ENCODE assay signal across 1 cellular context in the genomic region with DNA sequence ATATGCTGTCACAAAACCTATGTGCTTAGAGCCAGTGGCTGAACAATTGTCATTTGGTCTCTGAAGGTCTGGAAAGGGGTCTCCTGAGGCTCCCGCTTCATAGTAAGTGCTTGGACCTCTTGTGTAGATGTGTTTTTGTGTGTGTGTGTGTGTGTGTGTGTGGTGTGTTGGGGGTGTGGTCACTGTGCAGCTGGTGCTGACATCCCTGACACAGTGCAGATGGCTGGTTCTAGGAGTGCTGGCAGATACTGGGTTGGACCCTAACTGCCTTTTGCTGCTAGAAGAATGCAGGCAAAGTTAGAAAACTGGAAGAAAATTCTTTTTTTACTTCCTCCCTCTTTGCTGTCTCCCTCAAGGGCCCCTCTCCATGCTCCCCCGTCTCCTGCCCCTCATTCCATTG.
TF ChIP-seq lines count a peak whose summit lies in the region.

No MANE protein-coding gene starts in this region.

TF ChIP-seq in H1, 55 proteins besides CTCF, POLR2A, EP300 and RAD21 (continued from another document):
- TF ChIP-seq NANOG (IDR thresholded peaks at IDR 0.05; ENCODE audit: insufficient read depth, low read depth, low read length, poor library complexity, severe bottlenecking), result no peak
- TF ChIP-seq, protein P1, sequence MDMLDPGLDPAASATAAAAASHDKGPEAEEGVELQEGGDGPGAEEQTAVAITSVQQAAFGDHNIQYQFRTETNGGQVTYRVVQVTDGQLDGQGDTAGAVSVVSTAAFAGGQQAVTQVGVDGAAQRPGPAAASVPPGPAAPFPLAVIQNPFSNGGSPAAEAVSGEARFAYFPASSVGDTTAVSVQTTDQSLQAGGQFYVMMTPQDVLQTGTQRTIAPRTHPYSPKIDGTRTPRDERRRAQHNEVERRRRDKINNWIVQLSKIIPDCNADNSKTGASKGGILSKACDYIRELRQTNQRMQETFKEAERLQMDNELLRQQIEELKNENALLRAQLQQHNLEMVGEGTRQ (IDR thresholded peaks at IDR 0.05; ENCODE audit: low read length), result no peak
- no peak for TF ChIP-seq KDM4A (IDR thresholded peaks at IDR 0.05; ENCODE audit: low read depth, low read length, severe bottlenecking)
- TF ChIP-seq, protein P2, sequence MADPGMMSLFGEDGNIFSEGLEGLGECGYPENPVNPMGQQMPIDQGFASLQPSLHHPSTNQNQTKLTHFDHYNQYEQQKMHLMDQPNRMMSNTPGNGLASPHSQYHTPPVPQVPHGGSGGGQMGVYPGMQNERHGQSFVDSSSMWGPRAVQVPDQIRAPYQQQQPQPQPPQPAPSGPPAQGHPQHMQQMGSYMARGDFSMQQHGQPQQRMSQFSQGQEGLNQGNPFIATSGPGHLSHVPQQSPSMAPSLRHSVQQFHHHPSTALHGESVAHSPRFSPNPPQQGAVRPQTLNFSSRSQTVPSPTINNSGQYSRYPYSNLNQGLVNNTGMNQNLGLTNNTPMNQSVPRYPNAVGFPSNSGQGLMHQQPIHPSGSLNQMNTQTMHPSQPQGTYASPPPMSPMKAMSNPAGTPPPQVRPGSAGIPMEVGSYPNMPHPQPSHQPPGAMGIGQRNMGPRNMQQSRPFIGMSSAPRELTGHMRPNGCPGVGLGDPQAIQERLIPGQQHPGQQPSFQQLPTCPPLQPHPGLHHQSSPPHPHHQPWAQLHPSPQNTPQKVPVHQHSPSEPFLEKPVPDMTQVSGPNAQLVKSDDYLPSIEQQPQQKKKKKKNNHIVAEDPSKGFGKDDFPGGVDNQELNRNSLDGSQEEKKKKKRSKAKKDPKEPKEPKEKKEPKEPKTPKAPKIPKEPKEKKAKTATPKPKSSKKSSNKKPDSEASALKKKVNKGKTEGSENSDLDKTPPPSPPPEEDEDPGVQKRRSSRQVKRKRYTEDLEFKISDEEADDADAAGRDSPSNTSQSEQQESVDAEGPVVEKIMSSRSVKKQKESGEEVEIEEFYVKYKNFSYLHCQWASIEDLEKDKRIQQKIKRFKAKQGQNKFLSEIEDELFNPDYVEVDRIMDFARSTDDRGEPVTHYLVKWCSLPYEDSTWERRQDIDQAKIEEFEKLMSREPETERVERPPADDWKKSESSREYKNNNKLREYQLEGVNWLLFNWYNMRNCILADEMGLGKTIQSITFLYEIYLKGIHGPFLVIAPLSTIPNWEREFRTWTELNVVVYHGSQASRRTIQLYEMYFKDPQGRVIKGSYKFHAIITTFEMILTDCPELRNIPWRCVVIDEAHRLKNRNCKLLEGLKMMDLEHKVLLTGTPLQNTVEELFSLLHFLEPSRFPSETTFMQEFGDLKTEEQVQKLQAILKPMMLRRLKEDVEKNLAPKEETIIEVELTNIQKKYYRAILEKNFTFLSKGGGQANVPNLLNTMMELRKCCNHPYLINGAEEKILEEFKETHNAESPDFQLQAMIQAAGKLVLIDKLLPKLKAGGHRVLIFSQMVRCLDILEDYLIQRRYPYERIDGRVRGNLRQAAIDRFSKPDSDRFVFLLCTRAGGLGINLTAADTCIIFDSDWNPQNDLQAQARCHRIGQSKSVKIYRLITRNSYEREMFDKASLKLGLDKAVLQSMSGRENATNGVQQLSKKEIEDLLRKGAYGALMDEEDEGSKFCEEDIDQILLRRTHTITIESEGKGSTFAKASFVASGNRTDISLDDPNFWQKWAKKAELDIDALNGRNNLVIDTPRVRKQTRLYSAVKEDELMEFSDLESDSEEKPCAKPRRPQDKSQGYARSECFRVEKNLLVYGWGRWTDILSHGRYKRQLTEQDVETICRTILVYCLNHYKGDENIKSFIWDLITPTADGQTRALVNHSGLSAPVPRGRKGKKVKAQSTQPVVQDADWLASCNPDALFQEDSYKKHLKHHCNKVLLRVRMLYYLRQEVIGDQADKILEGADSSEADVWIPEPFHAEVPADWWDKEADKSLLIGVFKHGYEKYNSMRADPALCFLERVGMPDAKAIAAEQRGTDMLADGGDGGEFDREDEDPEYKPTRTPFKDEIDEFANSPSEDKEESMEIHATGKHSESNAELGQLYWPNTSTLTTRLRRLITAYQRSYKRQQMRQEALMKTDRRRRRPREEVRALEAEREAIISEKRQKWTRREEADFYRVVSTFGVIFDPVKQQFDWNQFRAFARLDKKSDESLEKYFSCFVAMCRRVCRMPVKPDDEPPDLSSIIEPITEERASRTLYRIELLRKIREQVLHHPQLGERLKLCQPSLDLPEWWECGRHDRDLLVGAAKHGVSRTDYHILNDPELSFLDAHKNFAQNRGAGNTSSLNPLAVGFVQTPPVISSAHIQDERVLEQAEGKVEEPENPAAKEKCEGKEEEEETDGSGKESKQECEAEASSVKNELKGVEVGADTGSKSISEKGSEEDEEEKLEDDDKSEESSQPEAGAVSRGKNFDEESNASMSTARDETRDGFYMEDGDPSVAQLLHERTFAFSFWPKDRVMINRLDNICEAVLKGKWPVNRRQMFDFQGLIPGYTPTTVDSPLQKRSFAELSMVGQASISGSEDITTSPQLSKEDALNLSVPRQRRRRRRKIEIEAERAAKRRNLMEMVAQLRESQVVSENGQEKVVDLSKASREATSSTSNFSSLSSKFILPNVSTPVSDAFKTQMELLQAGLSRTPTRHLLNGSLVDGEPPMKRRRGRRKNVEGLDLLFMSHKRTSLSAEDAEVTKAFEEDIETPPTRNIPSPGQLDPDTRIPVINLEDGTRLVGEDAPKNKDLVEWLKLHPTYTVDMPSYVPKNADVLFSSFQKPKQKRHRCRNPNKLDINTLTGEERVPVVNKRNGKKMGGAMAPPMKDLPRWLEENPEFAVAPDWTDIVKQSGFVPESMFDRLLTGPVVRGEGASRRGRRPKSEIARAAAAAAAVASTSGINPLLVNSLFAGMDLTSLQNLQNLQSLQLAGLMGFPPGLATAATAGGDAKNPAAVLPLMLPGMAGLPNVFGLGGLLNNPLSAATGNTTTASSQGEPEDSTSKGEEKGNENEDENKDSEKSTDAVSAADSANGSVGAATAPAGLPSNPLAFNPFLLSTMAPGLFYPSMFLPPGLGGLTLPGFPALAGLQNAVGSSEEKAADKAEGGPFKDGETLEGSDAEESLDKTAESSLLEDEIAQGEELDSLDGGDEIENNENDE (IDR thresholded peaks at IDR 0.05; ENCODE audit: insufficient replicate concordance, low read length), result no peak
- no peak for TF ChIP-seq TEAD4 (IDR thresholded peaks at IDR 0.05; ENCODE audit: low read depth, low read length)
- TF ChIP-seq SIX5 (IDR thresholded peaks at IDR 0.05; ENCODE audit: low read depth, low read length), result no peak
